In the genomic region with DNA sequence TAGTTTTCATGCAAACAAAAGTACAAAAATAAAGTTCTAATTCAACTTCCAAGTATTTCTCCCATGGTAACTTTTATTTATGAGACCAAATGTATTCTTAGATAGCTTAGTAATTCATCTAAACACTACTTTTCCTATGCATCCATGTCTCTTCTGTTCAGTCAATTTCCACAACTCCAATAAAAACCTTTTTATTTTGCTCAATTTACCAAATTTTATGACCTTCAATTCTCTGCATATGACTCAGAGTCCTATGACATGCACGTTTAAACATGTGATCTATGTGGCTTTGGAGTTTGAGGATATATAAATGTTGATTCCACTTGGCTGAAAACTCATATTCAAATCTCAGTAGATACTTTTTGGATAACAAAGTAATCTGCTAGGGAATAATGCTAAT, we compare ENCODE assay signal across 22 cellular contexts. TPM values are rescaled to one million over a fixed set of nuclear protein-coding genes. Genes with fewer than 3 reads are reported as not detected.
DNase-seq lines count a peak whose midpoint lies in the region; ATAC-seq and TF ChIP-seq lines count a peak whose summit lies in the region.
"Had no signal": no experiment of that assay in that cellular context is flagged by ENCODE, and none has a peak within 500 bp of the region (broad histone marks: within the 10 kb centered on the region; RNA-seq: fewer than 3 reads in every experiment).

No MANE protein-coding gene starts in this region.

- peaks cover 26% of the 10 kb centered on the region for H3K9me3 Mint-ChIP-seq in activated T-cell treated with anti-CD3 and anti-CD28 coated beads, Interleukin-2, amount 50 U/mL, for 4 hours
- H3K9me3 Mint-ChIP-seq: activated CD4-positive, alpha-beta memory T cell treated with anti-CD3 and anti-CD28 coated beads, Interleukin-2, amount 10 ng/mL, durations not matched to agents 7 days and 5 days; activated naive CD8-positive, alpha-beta T cell treated with anti-CD3 and anti-CD28 coated beads, Interleukin-2, amount 10 ng/mL, durations not matched to agents 7 days and 5 days had no signal

- no peak overlapping the region for H3K4me3 ChIP-seq in A673 (ENCODE audit: low read depth, low read length, poor library complexity, severe bottlenecking)
- H3K4me3 ChIP-seq: ovary, sigmoid colon, suprapubic skin had no signal

- no peaks in the 10 kb centered on the region for H3K9me3 ChIP-seq in A673 (ENCODE audit: low read depth, low read length, poor library complexity, severe bottlenecking)
- H3K9me3 ChIP-seq: ovary, suprapubic skin had no signal

- POLR2A ChIA-PET in A673 (lab: Charles Lee; ENCODE audit: low non-redundant PET) = no interaction called here

- CTCF ChIA-PET in A673 (lab: Charles Lee) = no interaction called here

- H3K27ac ChIP-seq in A673 (ENCODE audit: low read depth, low read length, poor library complexity, severe bottlenecking) = no peak overlapping the region
- H3K27ac ChIP-seq in foreskin keratinocyte = no peak overlapping the region
- H3K27ac ChIP-seq: ovary, sigmoid colon, suprapubic skin had no signal

- TF ChIP-seq CTCF in A673 (conservative IDR thresholded peaks at IDR 0.05; ENCODE audit: low read depth, low read length) = no peak
- no peak for TF ChIP-seq CTCF in foreskin keratinocyte (conservative IDR thresholded peaks at IDR 0.05)
- no peak for TF ChIP-seq CTCF in GM20000 (IDR thresholded peaks at IDR 0.05; ENCODE audit: extremely low read depth, missing control alignments)
- no peak for TF ChIP-seq CTCF in omental fat pad (IDR thresholded peaks at IDR 0.05)

- H3K27me3 Mint-ChIP-seq in activated T-cell treated with anti-CD3 and anti-CD28 coated beads, Interleukin-2, amount 50 U/mL, for 4 hours (ENCODE audit: low read depth) = no peaks in the 10 kb centered on the region
- H3K27me3 Mint-ChIP-seq: activated CD4-positive, alpha-beta memory T cell treated with anti-CD3 and anti-CD28 coated beads, Interleukin-2, amount 10 ng/mL, durations not matched to agents 7 days and 5 days; activated naive CD8-positive, alpha-beta T cell treated with anti-CD3 and anti-CD28 coated beads, Interleukin-2, amount 10 ng/mL, durations not matched to agents 7 days and 5 days had no signal

- peak; percentile 67 for ATAC-seq in foreskin keratinocyte
- no peak for ATAC-seq in activated T-cell treated with anti-CD3 and anti-CD28 coated beads, Interleukin-2, amount 50 U/mL, for 4 hours
- ATAC-seq in omental fat pad (ENCODE audit: low FRiP score) = no peak

- BruUV-seq in A673 (replicated peaks; lab: Mats Ljungman, UMichigan) = no TSS peak

- no peaks in the 10 kb centered on the region for H3K4me1 Mint-ChIP-seq in activated T-cell treated with anti-CD3 and anti-CD28 coated beads, Interleukin-2, amount 50 U/mL, for 4 hours (ENCODE audit: low read depth)
- H3K4me1 Mint-ChIP-seq: activated CD4-positive, alpha-beta memory T cell treated with anti-CD3 and anti-CD28 coated beads, Interleukin-2, amount 10 ng/mL, durations not matched to agents 7 days and 5 days; activated naive CD8-positive, alpha-beta T cell treated with anti-CD3 and anti-CD28 coated beads, Interleukin-2, amount 10 ng/mL, durations not matched to agents 7 days and 5 days had no signal

- H3K36me3 Mint-ChIP-seq in activated T-cell treated with anti-CD3 and anti-CD28 coated beads, Interleukin-2, amount 50 U/mL, for 4 hours (ENCODE audit: insufficient read depth) = no peaks in the 10 kb centered on the region
- H3K36me3 Mint-ChIP-seq: activated naive CD8-positive, alpha-beta T cell treated with anti-CD3 and anti-CD28 coated beads, Interleukin-2, amount 10 ng/mL, durations not matched to agents 7 days and 5 days had no signal

- DNase-seq in A673 (ENCODE audit: low spot score) (peak; percentile 6), GM04503 (ENCODE audit: low read depth) (peak; percentile 49), RPMI7951 (ENCODE audit: low read depth) (peak; percentile 35), foreskin keratinocyte (peak in 1 of 2 donors; percentile 32), GM20000 (ENCODE audit: low spot score) (no peak), NCI-H748 (lab: John Stamatoyannopoulos, UW; ENCODE audit: unreplicated experiment) (no peak), omental fat pad (ENCODE audit: low spot score) (no peak)
- no peak for DNase-seq in activated T-cell treated with anti-CD3 and anti-CD28 coated beads, Interleukin-2, amount 50 U/mL, for 4 hours
- DNase-seq: activated CD4-positive, alpha-beta memory T cell treated with anti-CD3 and anti-CD28 coated beads, Interleukin-2, amount 10 ng/mL, durations not matched to agents 7 days and 5 days; activated naive CD8-positive, alpha-beta T cell treated with anti-CD3 and anti-CD28 coated beads, Interleukin-2, amount 10 ng/mL, durations not matched to agents 7 days and 5 days; COR-L47; KG1; NCI-H1105 treated with DMSO at 0.1 percent for 48 hours; NCI-H2171; NCI-H82; ovary; sigmoid colon; stimulated activated CD4-positive, alpha-beta T cell treated with anti-CD3 and anti-CD28 coated beads, Interleukin-4, amount 100 ng/mL, for 1 hour had no signal

- H3K4me3 Mint-ChIP-seq in activated T-cell treated with anti-CD3 and anti-CD28 coated beads, Interleukin-2, amount 50 U/mL, for 4 hours = no peak overlapping the region
- H3K4me3 Mint-ChIP-seq: activated CD4-positive, alpha-beta memory T cell treated with anti-CD3 and anti-CD28 coated beads, Interleukin-2, amount 10 ng/mL, durations not matched to agents 7 days and 5 days; activated naive CD8-positive, alpha-beta T cell treated with anti-CD3 and anti-CD28 coated beads, Interleukin-2, amount 10 ng/mL, durations not matched to agents 7 days and 5 days had no signal

- H3K4me1 ChIP-seq in A673 (ENCODE audit: insufficient read depth, low read length, poor library complexity, severe bottlenecking) (peaks cover 2% of the 10 kb centered on the region), foreskin keratinocyte (peaks cover 6% of the 10 kb centered on the region)

- intact Hi-C loops in A673 (cut with micrococcal nuclease; ENCODE audit: unreplicated experiment) = no loop called here

- H3K36me3 ChIP-seq in A673 (ENCODE audit: insufficient read depth, low read length, poor library complexity, severe bottlenecking) = no peaks in the 10 kb centered on the region
- H3K36me3 ChIP-seq: ovary, sigmoid colon, suprapubic skin had no signal

- H3K27me3 ChIP-seq in A673 (replicated peaks; ENCODE audit: insufficient read depth, low read depth, low read length, poor library complexity) (no peaks in the 10 kb centered on the region), foreskin keratinocyte (no peaks in the 10 kb centered on the region)
- H3K27me3 ChIP-seq: ovary, sigmoid colon, suprapubic skin had no signal

RNA-seq across cellular contexts. Expression of a gene that starts 40.4 kb away (rescaled TPM):
- total RNA-seq in A673 (2021) (not detected in 2 replicates), foreskin keratinocyte (not detected in 2 replicates), omental fat pad (not detected)
- not detected in 2 replicates for total RNA-seq in RPMI7951 (2014; rRNA removed; shearing (Covaris generic))
- not detected in 2 replicates for polyA plus RNA-seq in foreskin keratinocyte
- total RNA-seq in activated T-cell treated with anti-CD3 and anti-CD28 coated beads, Interleukin-2, amount 50 U/mL, for 4 hours = not detected
- total RNA-seq: activated CD4-positive, alpha-beta memory T cell treated with anti-CD3 and anti-CD28 coated beads, Interleukin-2, amount 10 ng/mL, durations not matched to agents 7 days and 5 days; activated naive CD8-positive, alpha-beta T cell treated with anti-CD3 and anti-CD28 coated beads, Interleukin-2, amount 10 ng/mL, durations not matched to agents 7 days and 5 days; frontal cortex; liver; ovary; sigmoid colon; suprapubic skin; T-helper 1 cell treated with Interleukin-12 subunit alpha and Interleukin-12 subunit beta and Interleukin-4 antibody, amounts not matched to agents 30 ng/mL and 1 ng/mL, for 36 hours had no signal
- polyA plus RNA-seq: liver, ovary, sigmoid colon had no signal

Comparison
In these comparisons a context has a peak if more than half of its experiments do, and no peak if none do; other contexts are left out.
1. DNase-seq: peak in A673 (single experiment), GM04503 (single experiment) and RPMI7951 (single experiment); none in activated T-cell treated with anti-CD3 and anti-CD28 coated beads, Interleukin-2, amount 50 U/mL, for 4 hours (single experiment), GM20000 (single experiment), NCI-H748 (single experiment) and omental fat pad (single experiment).